21 cellular contexts compared by ENCODE assay signal in the genomic region with DNA sequence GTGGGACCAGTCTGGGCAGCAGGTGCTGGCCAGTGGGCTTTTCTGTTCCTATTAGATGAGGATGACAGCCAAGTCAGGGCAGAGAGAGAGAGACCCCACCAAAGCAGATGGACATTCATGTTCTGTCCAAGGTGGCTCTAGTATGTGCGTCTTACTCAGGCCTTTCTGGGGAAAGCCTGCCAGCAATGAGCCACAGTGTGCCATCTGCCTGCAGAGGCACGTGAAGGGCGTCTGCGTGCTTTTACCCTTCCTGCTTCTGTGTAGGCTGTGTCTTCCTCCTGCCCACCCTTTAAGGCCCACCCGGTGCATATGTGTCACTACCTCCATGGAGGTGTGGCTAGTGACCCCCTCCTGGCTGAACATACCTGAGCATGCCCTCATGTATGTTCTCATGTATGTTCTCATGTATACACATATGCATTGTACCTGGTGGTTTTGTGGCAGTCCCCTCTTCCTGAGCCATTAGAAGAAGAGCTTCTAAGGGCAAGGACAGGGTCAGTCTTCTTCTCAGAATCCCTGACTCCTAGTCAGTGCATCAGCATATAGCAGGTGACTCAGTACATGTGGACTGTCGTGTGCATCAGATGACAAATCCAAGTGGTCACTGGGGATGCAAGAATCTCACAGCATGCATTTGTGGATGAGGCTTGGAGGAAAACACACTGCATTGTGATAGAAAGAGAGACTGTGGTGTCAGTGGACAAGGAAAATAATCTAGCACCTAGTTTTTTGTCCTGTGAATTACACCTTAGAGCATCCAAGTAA.
DNase-seq lines count a peak whose midpoint lies in the region; ATAC-seq and TF ChIP-seq lines count a peak whose summit lies in the region.
"Had no signal": no experiment of that assay in that cellular context is flagged by ENCODE, and none has a peak within 500 bp of the region (broad histone marks: within the 10 kb centered on the region; RNA-seq: fewer than 3 reads in every experiment).

No MANE protein-coding gene starts in this region.

- ATAC-seq in activated naive CD4-positive, alpha-beta T cell treated with anti-CD3 and anti-CD28 coated beads, Interleukin-2, amount 50 U/mL, for 72 hours, result no peak
- no peak for ATAC-seq in HG03520 (IDR thresholded peaks at IDR 0.05; ENCODE audit: unreplicated experiment)

- no peak for DNase-seq in activated naive CD4-positive, alpha-beta T cell treated with anti-CD3 and anti-CD28 coated beads, Interleukin-2, amount 50 U/mL, for 72 hours (ENCODE audit: low spot score in 2 of 2)
- no peak for DNase-seq in activated naive CD4-positive, alpha-beta T cell (lab: John Stamatoyannopoulos, UW)
- DNase-seq in cerebellum (ENCODE audit: low spot score) (peak; percentile 62), kidney tubule cell (ENCODE audit: low spot score) (peak; percentile 33), NCI-H1105 (lab: John Stamatoyannopoulos, UW) (no peak), NCI-H446 treated with DMSO at 0.1 percent for 48 hours (lab: John Stamatoyannopoulos, UW) (no peak), GM10266 (ENCODE audit: extremely low spot score) (no peak)
- DNase-seq: 8988T, DMS79, HCEC 1CT, Karpas-422, MG63, NCI-H1048, NCI-H146, NCI-H2081, NCI-H510A, NCI-H82, RPMI8226, SHP77 treated with DMSO at 0.1 percent for 48 hours had no signal

- TF ChIP-seq CTCF in GM10266 (IDR thresholded peaks at IDR 0.05; ENCODE audit: control insufficient read depth, insufficient read depth, low read depth, missing control alignments), result no peak

- no peaks in the 10 kb centered on the region for H3K9me3 Mint-ChIP-seq in activated naive CD4-positive, alpha-beta T cell treated with anti-CD3 and anti-CD28 coated beads, Interleukin-2, amount 50 U/mL, for 72 hours
- H3K9me3 Mint-ChIP-seq: IgD-negative memory B cell had no signal

- H3K27ac Mint-ChIP-seq in activated naive CD4-positive, alpha-beta T cell treated with anti-CD3 and anti-CD28 coated beads, Interleukin-2, amount 50 U/mL, for 72 hours, result peak overlapping the region; percentile 37 to 51

- peaks cover 3 to 9% of the 10 kb centered on the region in 2 donors for H3K36me3 Mint-ChIP-seq in activated naive CD4-positive, alpha-beta T cell treated with anti-CD3 and anti-CD28 coated beads, Interleukin-2, amount 50 U/mL, for 72 hours

Comparison
In these comparisons a context has a peak if more than half of its experiments do, and no peak if none do; other contexts are left out.
1. DNase-seq: peak in cerebellum (single experiment) and kidney tubule cell (single experiment); none in activated naive CD4-positive, alpha-beta T cell treated with anti-CD3 and anti-CD28 coated beads, Interleukin-2, amount 50 U/mL, for 72 hours (0 of 2), activated naive CD4-positive, alpha-beta T cell (0 of 4), NCI-H1105 (single experiment), NCI-H446 treated with DMSO at 0.1 percent for 48 hours (single experiment) and GM10266 (single experiment).